Comparison of ENCODE assay signal across 8 cellular contexts in the genomic region with DNA sequence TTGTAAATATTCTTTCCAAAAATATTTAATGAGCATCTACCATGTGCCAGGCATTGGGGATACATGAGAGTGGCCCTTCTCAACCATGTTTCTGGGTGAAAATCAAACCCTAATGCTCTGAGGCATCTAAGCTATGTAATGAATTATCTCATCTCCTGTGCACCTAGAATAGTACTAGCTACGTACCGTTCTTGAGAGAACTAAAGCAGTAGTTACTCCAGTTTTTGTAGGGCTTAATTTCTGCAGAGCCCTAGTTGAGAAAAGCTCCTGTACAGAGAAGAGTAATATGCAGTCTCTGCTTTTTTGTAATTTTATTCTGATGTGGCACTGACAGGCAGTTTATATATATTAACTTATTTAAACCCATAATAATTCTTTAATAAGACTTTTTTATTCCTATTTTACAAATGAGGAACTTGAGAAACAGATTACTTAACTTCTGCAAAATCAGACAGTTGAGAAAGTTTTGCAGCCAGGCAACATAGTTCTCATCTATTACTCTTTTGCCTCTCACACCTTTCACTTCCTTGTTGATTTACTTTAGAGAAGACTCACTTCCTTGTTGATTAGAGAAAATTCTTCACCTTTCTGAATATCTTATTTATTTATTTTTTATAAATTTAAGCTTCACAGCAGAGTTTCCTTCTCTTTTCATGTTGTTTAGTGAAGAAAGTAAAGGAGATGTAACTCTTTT. TPM values are rescaled to one million over a fixed set of nuclear protein-coding genes. Genes with fewer than 3 reads are reported as not detected.
DNase-seq lines count a peak whose midpoint lies in the region; ATAC-seq and TF ChIP-seq lines count a peak whose summit lies in the region.

No MANE protein-coding gene starts in this region.

- peak overlapping the region in 9 of 11 experiments; percentile 26 to 91 (median 60); a peak in 16 of 22 replicates for H3K27ac ChIP-seq in BLaER1 treated with 17β-estradiol and CSF1 and Interleukin-3, amounts not matched to agents 10 nM and 100 nM
- H3K27ac ChIP-seq in colonic mucosa: peak overlapping the region; percentile 13
- peak overlapping the region in 1 of 4 donors; percentile 0 for H3K27ac ChIP-seq in gastroesophageal sphincter

- H3K27me3 ChIP-seq in BLaER1 treated with 17β-estradiol and CSF1 and Interleukin-3, amounts not matched to agents 10 nM and 100 nM: no peaks in the 10 kb centered on the region
- H3K27me3 ChIP-seq in colonic mucosa (no peaks in the 10 kb centered on the region), gastroesophageal sphincter (no peaks in the 10 kb centered on the region)

- peak; percentile 30 for ATAC-seq in HG03575 (IDR thresholded peaks at IDR 0.05; ENCODE audit: extremely low read depth, insufficient number of reproducible peaks, low FRiP score, unreplicated experiment)
- ATAC-seq in gastroesophageal sphincter: no peak

- no peak for TF ChIP-seq POLR2A in gastroesophageal sphincter (IDR thresholded peaks at IDR 0.05)

- TF ChIP-seq CTCF in GM20000 (IDR thresholded peaks at IDR 0.05; ENCODE audit: extremely low read depth, missing control alignments) (no peak), colonic mucosa (IDR thresholded peaks at IDR 0.05) (no peak), gastroesophageal sphincter (IDR thresholded peaks at IDR 0.05) (no peak)

- peaks cover 31 to 60% (median 45%) of the 10 kb centered on the region in 10 experiments for H3K4me1 ChIP-seq in BLaER1 treated with 17β-estradiol and CSF1 and Interleukin-3, amounts not matched to agents 10 nM and 100 nM
- H3K4me1 ChIP-seq in colonic mucosa: peaks cover 6% of the 10 kb centered on the region
- peaks cover 7 to 76% (median 12%) of the 10 kb centered on the region in 3 donors for H3K4me1 ChIP-seq in gastroesophageal sphincter

- H3K9me3 ChIP-seq in BLaER1 treated with 17β-estradiol and CSF1 and Interleukin-3, amounts not matched to agents 10 nM and 100 nM (replicated peaks in 1 of 11): peaks cover 0 to 3% (median 0%) of the 10 kb centered on the region in 11 experiments; a peak in 4 of 22 replicates
- H3K9me3 ChIP-seq in colonic mucosa (no peaks in the 10 kb centered on the region), gastroesophageal sphincter (no peaks in the 10 kb centered on the region)

- TF ChIP-seq EP300 in gastroesophageal sphincter (IDR thresholded peaks at IDR 0.05): no peak

- intact Hi-C loops in colonic mucosa (cut with DNase I): no loop called here

- peak overlapping the region in 6 of 10 experiments; percentile 87 to 99 (median 93); a peak in 8 of 20 replicates for H3K4me3 ChIP-seq in BLaER1 treated with 17β-estradiol and CSF1 and Interleukin-3, amounts not matched to agents 10 nM and 100 nM
- H3K4me3 ChIP-seq in colonic mucosa: no peak overlapping the region
- H3K4me3 ChIP-seq in gastroesophageal sphincter: no peak overlapping the region

- DNase-seq in GM20000 (ENCODE audit: low spot score): peak; percentile 57
- DNase-seq in colonic mucosa: no peak
- no peak for DNase-seq in activated CD4-positive, alpha-beta T cell treated with anti-CD3 and anti-CD28 coated beads for 1 hour
- DNase-seq in DMS153 (lab: John Stamatoyannopoulos, UW): no peak
- no peak for DNase-seq in GDM1 (lab: John Stamatoyannopoulos, UW)

- H3K9ac ChIP-seq in BLaER1 treated with 17β-estradiol and CSF1 and Interleukin-3, amounts not matched to agents 10 nM and 100 nM: peak overlapping the region in 4 of 11 experiments; percentile 57 to 94 (median 90); a peak in 8 of 22 replicates
- H3K9ac ChIP-seq in colonic mucosa (ENCODE audit: low read depth in 2 of 2, low read length in 2 of 2): peak overlapping the region in 1 of 2 donors; percentile 61

- WGBS in gastroesophageal sphincter (ENCODE audit: low coverage in 1 of 2), 2 donors: 11 to 16% methylated on average over 2 of the region's 2 CpGs

- H3K4me2 ChIP-seq in BLaER1 treated with 17β-estradiol and CSF1 and Interleukin-3, amounts not matched to agents 10 nM and 100 nM: peak overlapping the region; percentile 64 to 96 (median 82)

- peaks cover 3 to 17% (median 4%) of the 10 kb centered on the region in 11 experiments; a peak in 11 of 22 replicates for H3K36me3 ChIP-seq in BLaER1 treated with 17β-estradiol and CSF1 and Interleukin-3, amounts not matched to agents 10 nM and 100 nM
- H3K36me3 ChIP-seq in colonic mucosa: no peaks in the 10 kb centered on the region
- no peaks in the 10 kb centered on the region for H3K36me3 ChIP-seq in gastroesophageal sphincter

- peaks cover 4 to 69% (median 52%) of the 10 kb centered on the region in 11 experiments; a peak in 16 of 22 replicates for H4K20me1 ChIP-seq in BLaER1 treated with 17β-estradiol and CSF1 and Interleukin-3, amounts not matched to agents 10 nM and 100 nM

RNA-seq across cellular contexts. Expression of gene SPOPL, which starts 3.1 kb away (rescaled TPM):
- total RNA-seq in colonic mucosa: 10 to 100 TPM; 23.5 to 38.0 TPM
- total RNA-seq in gastroesophageal sphincter: 10 to 100 TPM; 32.7 to 51.8 (median 39.4) TPM

Comparison
In these comparisons a context has a peak if more than half of its experiments do, and no peak if none do; other contexts are left out.
1. H3K4me3 ChIP-seq: peak in BLaER1 treated with 17β-estradiol and CSF1 and Interleukin-3, amounts not matched to agents 10 nM and 100 nM (6 of 10); none in colonic mucosa (single experiment) and gastroesophageal sphincter (0 of 2).